Comparison of ENCODE assay signal across 8 cellular contexts in genomic region chr19:40803170-40803856, GRCh38. TPM values are rescaled to one million over a fixed set of nuclear protein-coding genes. Genes with fewer than 3 reads are reported as not detected.
DNase-seq lines count a peak whose midpoint lies in the region; ATAC-seq and TF ChIP-seq lines count a peak whose summit lies in the region.

No MANE protein-coding gene starts in this region.

- H3K9me3 ChIP-seq in HEK293 (ENCODE audit: control insufficient read depth, insufficient read depth, low read depth, low read length), result no peaks in the 10 kb centered on the region
- H3K9me3 ChIP-seq in hepatocyte (ENCODE audit: low read depth), result no peaks in the 10 kb centered on the region

- ATAC-seq in activated CD8-positive, alpha-beta T cell treated with anti-CD3 and anti-CD28 coated beads, Interleukin-2, amount 10 ng/mL, durations not matched to agents 7 days and 5 days, result no peak
- ATAC-seq in stimulated activated effector memory CD8-positive, alpha-beta T cell treated with anti-CD3 and anti-CD28 coated beads, Interleukin-12 subunit alpha, Interleukin-12 subunit beta, amount 100 ng/mL, for 72 hours, result no peak

- no peak for TF ChIP-seq CTCF in HEK293 (tag by site-specific recombination; IDR thresholded peaks at IDR 0.05)
- TF ChIP-seq CTCF in hepatocyte (IDR thresholded peaks at IDR 0.05; ENCODE audit: poor library complexity), result no peak

- H3K4me3 ChIP-seq in HEK293 (ENCODE audit: low read depth, low read length) (no peak overlapping the region), hepatocyte (no peak overlapping the region)

- H3K27me3 ChIP-seq in hepatocyte, result no peaks in the 10 kb centered on the region

- POLR2A ChIA-PET in HEK293 (lab: Yijun Ruan, JAX), result interaction anchor here (0.7 to 8.6 kb wide), 3 partner anchors 25 to 53 kb away, joined by 3 to 86 read pairs (median 56); partner anchors contain the start of genes ACTMAP, RAB4B and SNRPA
- POLR2A ChIA-PET in activated CD8-positive, alpha-beta T cell treated with anti-CD3 and anti-CD28 coated beads, Interleukin-2, amount 10 ng/mL, durations not matched to agents 7 days and 5 days (lab: Charles Lee), result interaction anchor here (0.7 to 6.1 kb wide), 2 partner anchors 25 to 581 kb away, joined by 3 to 35 read pairs; partner anchors contain the start of gene RAB4B

- peaks cover 85% of the 10 kb centered on the region for H3K4me1 Mint-ChIP-seq in activated CD8-positive, alpha-beta T cell treated with anti-CD3 and anti-CD28 coated beads, Interleukin-2, amount 10 ng/mL, durations not matched to agents 7 days and 5 days (ENCODE audit: low read depth)
- peaks cover 91% of the 10 kb centered on the region for H3K4me1 Mint-ChIP-seq in stimulated activated effector memory CD8-positive, alpha-beta T cell treated with anti-CD3 and anti-CD28 coated beads, Interleukin-12 subunit alpha, Interleukin-12 subunit beta, amount 100 ng/mL, for 72 hours

- H2AFZ ChIP-seq in hepatocyte, result no peak overlapping the region

- H4K20me1 ChIP-seq in hepatocyte (ENCODE audit: insufficient read depth, poor library complexity, severe bottlenecking), result peaks cover 70% of the 10 kb centered on the region

- 74% methylated on average over 9 of the region's 9 CpGs for WGBS in hepatocyte (ENCODE audit: low lambda C conversion rate, missing lambda C conversion rate)

- peaks cover 82% of the 10 kb centered on the region for H3K79me2 ChIP-seq in hepatocyte

- H3K4me3 Mint-ChIP-seq in activated CD8-positive, alpha-beta T cell treated with anti-CD3 and anti-CD28 coated beads, Interleukin-2, amount 10 ng/mL, durations not matched to agents 7 days and 5 days, result peak overlapping the region; percentile 95
- H3K4me3 Mint-ChIP-seq in stimulated activated effector memory CD8-positive, alpha-beta T cell treated with anti-CD3 and anti-CD28 coated beads, Interleukin-12 subunit alpha, Interleukin-12 subunit beta, amount 100 ng/mL, for 72 hours, result peak overlapping the region; percentile 94

- H3K9me2 ChIP-seq in hepatocyte (replicated peaks; ENCODE audit: insufficient read depth), result no peaks in the 10 kb centered on the region

- peak overlapping the region; percentile 95 for H3K27ac Mint-ChIP-seq in activated CD8-positive, alpha-beta T cell treated with anti-CD3 and anti-CD28 coated beads, Interleukin-2, amount 10 ng/mL, durations not matched to agents 7 days and 5 days
- peak overlapping the region; percentile 98 for H3K27ac Mint-ChIP-seq in stimulated activated effector memory CD8-positive, alpha-beta T cell treated with anti-CD3 and anti-CD28 coated beads, Interleukin-12 subunit alpha, Interleukin-12 subunit beta, amount 100 ng/mL, for 72 hours

- no peak for DNase-seq in activated CD8-positive, alpha-beta T cell treated with anti-CD3 and anti-CD28 coated beads, Interleukin-2, amount 10 ng/mL, durations not matched to agents 7 days and 5 days
- DNase-seq in hepatocyte (ENCODE audit: low spot score) (no peak), DMS153 treated with DMSO at 0.1 percent for 48 hours (lab: John Stamatoyannopoulos, UW; ENCODE audit: unreplicated experiment) (no peak), cerebellar nuclear complex (lab: John Stamatoyannopoulos, UW) (no peak)
- no peak for DNase-seq in stimulated activated effector memory CD8-positive, alpha-beta T cell treated with anti-CD3 and anti-CD28 coated beads, Interleukin-12 subunit alpha, Interleukin-12 subunit beta, amount 100 ng/mL, for 72 hours (ENCODE audit: low spot score in 2 of 2)
- DNase-seq in central memory CD4-positive, alpha-beta T cell, result no peak
- no peak for DNase-seq in activated CD8-positive, alpha-beta memory T cell treated with anti-CD3 and anti-CD28 coated beads for 24 hours

- H3K36me3 Mint-ChIP-seq in activated CD8-positive, alpha-beta T cell treated with anti-CD3 and anti-CD28 coated beads, Interleukin-2, amount 10 ng/mL, durations not matched to agents 7 days and 5 days (ENCODE audit: low read depth), result peaks cover 72% of the 10 kb centered on the region
- peaks cover 84% of the 10 kb centered on the region for H3K36me3 Mint-ChIP-seq in stimulated activated effector memory CD8-positive, alpha-beta T cell treated with anti-CD3 and anti-CD28 coated beads, Interleukin-12 subunit alpha, Interleukin-12 subunit beta, amount 100 ng/mL, for 72 hours

- peaks cover 77% of the 10 kb centered on the region for H3K4me1 ChIP-seq in HEK293 (ENCODE audit: control insufficient read depth, insufficient read depth, low read length)
- H3K4me1 ChIP-seq in hepatocyte (ENCODE audit: insufficient read depth), result peaks cover 63% of the 10 kb centered on the region

- H3K4me2 ChIP-seq in hepatocyte, result peak overlapping the region; percentile 98

- H3K27me3 Mint-ChIP-seq in activated CD8-positive, alpha-beta T cell treated with anti-CD3 and anti-CD28 coated beads, Interleukin-2, amount 10 ng/mL, durations not matched to agents 7 days and 5 days (ENCODE audit: low read depth), result no peaks in the 10 kb centered on the region

- no peaks in the 10 kb centered on the region for H3K9me3 Mint-ChIP-seq in activated CD8-positive, alpha-beta T cell treated with anti-CD3 and anti-CD28 coated beads, Interleukin-2, amount 10 ng/mL, durations not matched to agents 7 days and 5 days (ENCODE audit: insufficient read depth)
- no peaks in the 10 kb centered on the region for H3K9me3 Mint-ChIP-seq in stimulated activated effector memory CD8-positive, alpha-beta T cell treated with anti-CD3 and anti-CD28 coated beads, Interleukin-12 subunit alpha, Interleukin-12 subunit beta, amount 100 ng/mL, for 72 hours

- peaks cover 49 to 66% of the 10 kb centered on the region in 2 experiments for H3K36me3 ChIP-seq in HEK293 (ENCODE audit: control insufficient read depth in 2 of 2, insufficient read depth in 1 of 2, low read length in 2 of 2)
- H3K36me3 ChIP-seq in hepatocyte (replicated peaks; ENCODE audit: insufficient read depth, low read depth), result no peaks in the 10 kb centered on the region

- CTCF ChIA-PET in HEK293 (lab: Yijun Ruan, JAX), result interaction anchor here (0.7 to 5.6 kb wide), 2 partner anchors 141 to 147 kb away, joined by 3 to 74 read pairs; no protein-coding TSS in a partner anchor
- CTCF ChIA-PET in activated CD8-positive, alpha-beta T cell treated with anti-CD3 and anti-CD28 coated beads, Interleukin-2, amount 10 ng/mL, durations not matched to agents 7 days and 5 days (lab: Charles Lee), result interaction anchor here (0.7 to 5.6 kb wide), 5 partner anchors 8 to 139 kb away, joined by 3 to 47 read pairs (median 4); partner anchors contain the start of gene RAB4B

- H3K27ac ChIP-seq in HEK293 (ENCODE audit: extremely low read depth, low read depth, low read length) (peak overlapping the region; percentile 67), hepatocyte (peak overlapping the region; percentile 76)

TF ChIP-seq in HEK293, 187 proteins besides CTCF, POLR2A, EP300 and RAD21 (continues in another document):
- TF ChIP-seq ZNF391 (tag by site-specific recombination; IDR thresholded peaks at IDR 0.05; ENCODE audit: borderline replicate concordance, low read depth) (no peak), ZNF341 (tag by site-specific recombination; IDR thresholded peaks at IDR 0.05; ENCODE audit: low read depth) (0 out of 2 replicates have a peak, but pooled peaks have one; percentile 6), ZNF404 (tag by site-specific recombination; IDR thresholded peaks at IDR 0.05) (no peak), ZNF10 (tag by site-specific recombination; IDR thresholded peaks at IDR 0.05) (peak; percentile 55; the same call in 1 of the 2 replicates), ZFHX2 (tag by site-specific recombination; conservative IDR thresholded peaks at IDR 0.05) (0 out of 2 replicates have a peak, but pooled peaks have one; percentile 29), SP2 (tag by site-specific recombination; IDR thresholded peaks at IDR 0.05) (no peak), ZSCAN4 (tag by site-specific recombination; IDR thresholded peaks at IDR 0.05) (no peak), ZNF155 (tag by site-specific recombination; IDR thresholded peaks at IDR 0.05) (no peak)

RNA-seq across cellular contexts. Expression of gene EGLN2, which starts 4.3 kb away (rescaled TPM):
- total RNA-seq in activated CD8-positive, alpha-beta T cell treated with anti-CD3 and anti-CD28 coated beads, Interleukin-2, amount 10 ng/mL, durations not matched to agents 7 days and 5 days, result 100 to 1,000 TPM; 121 to 126 TPM
- total RNA-seq in hepatocyte, result 84.4 and 88.4 TPM in 2 replicates
- 119 and 121 TPM in 2 replicates for polyA plus RNA-seq in hepatocyte

RNA-seq across cellular contexts. Expression of gene RAB4B, which starts 25.3 kb away (rescaled TPM):
- total RNA-seq in activated CD8-positive, alpha-beta T cell treated with anti-CD3 and anti-CD28 coated beads, Interleukin-2, amount 10 ng/mL, durations not matched to agents 7 days and 5 days, result 10 to 100 TPM; 50.2 to 53.1 TPM
- total RNA-seq in hepatocyte, result 20.2 and 29.1 TPM in 2 replicates
- polyA plus RNA-seq in hepatocyte, result 49.3 and 60.8 TPM in 2 replicates

RNA-seq across cellular contexts. Expression of gene MIA, which starts 28.0 kb away (rescaled TPM):
- not detected for total RNA-seq in activated CD8-positive, alpha-beta T cell treated with anti-CD3 and anti-CD28 coated beads, Interleukin-2, amount 10 ng/mL, durations not matched to agents 7 days and 5 days
- 0.88 TPM in 1 of 2 replicates, not detected in the other for total RNA-seq in hepatocyte
- polyA plus RNA-seq in hepatocyte, result 0.86 and 2.0 TPM in 2 replicates

RNA-seq across cellular contexts. Expression of gene CYP2A6, which starts 46.9 kb away (rescaled TPM):
- not detected for total RNA-seq in activated CD8-positive, alpha-beta T cell treated with anti-CD3 and anti-CD28 coated beads, Interleukin-2, amount 10 ng/mL, durations not matched to agents 7 days and 5 days
- 1.1 and 1.4 TPM in 2 replicates for total RNA-seq in hepatocyte
- polyA plus RNA-seq in hepatocyte, result 0.50 and 1.7 TPM in 2 replicates

RNA-seq across cellular contexts. Expression of gene SNRPA, which starts 52.3 kb away (rescaled TPM):
- 100 to 1,000 TPM; 175 to 183 TPM for total RNA-seq in activated CD8-positive, alpha-beta T cell treated with anti-CD3 and anti-CD28 coated beads, Interleukin-2, amount 10 ng/mL, durations not matched to agents 7 days and 5 days
- 25.1 and 33.2 TPM in 2 replicates for total RNA-seq in hepatocyte
- polyA plus RNA-seq in hepatocyte, result 86.9 and 95.0 TPM in 2 replicates
